ENCODE assay signal across 19 cellular contexts in the genomic region with DNA sequence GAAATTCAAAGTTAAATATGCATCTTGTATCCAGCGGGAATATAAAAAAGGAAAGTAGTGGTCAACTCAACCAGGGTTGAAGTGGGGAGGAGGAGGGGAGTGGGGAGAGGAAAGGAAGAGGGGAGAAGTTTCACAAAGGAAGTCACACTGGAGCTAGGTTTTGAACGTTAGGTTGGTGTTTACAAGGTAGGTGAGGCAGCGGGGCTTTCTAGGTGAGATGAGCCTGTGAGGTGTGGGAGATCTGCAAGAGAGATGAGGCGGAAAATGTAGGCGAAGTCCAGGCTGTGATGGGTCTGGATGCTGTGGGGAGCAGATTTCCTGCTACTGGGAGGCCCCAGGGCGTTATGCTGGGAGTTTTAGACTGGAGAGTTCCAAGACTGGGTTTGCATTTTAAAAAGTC. TPM values are rescaled to one million over a fixed set of nuclear protein-coding genes. Genes with fewer than 3 reads are reported as not detected.
A peak's percentile ranks its signal among the peaks of the same experiment; 100 is the strongest.
DNase-seq lines count a peak whose midpoint lies in the region; ATAC-seq, FAIRE-seq and TF ChIP-seq lines count a peak whose summit lies in the region.
"Had no signal": no experiment of that assay in that cellular context is flagged by ENCODE, and none has a peak within 500 bp of the region (broad histone marks: within the 10 kb centered on the region; RNA-seq: fewer than 3 reads in every experiment).

No MANE protein-coding gene starts in this region.

- H3K27ac Mint-ChIP-seq in activated CD4-positive, alpha-beta T cell treated with anti-CD3 and anti-CD28 coated beads, Interleukin-2, amount 10 ng/mL, durations not matched to agents 24 days and 14 days, result no peak overlapping the region
- peak overlapping the region; percentile 92 for H3K27ac Mint-ChIP-seq in activated CD8-positive, alpha-beta T cell treated with anti-CD3 and anti-CD28 coated beads, Interleukin-2, amount 10 ng/mL, durations not matched to agents 7 days and 5 days
- H3K27ac Mint-ChIP-seq in naive thymus-derived CD4-positive, alpha-beta T cell, result peak overlapping the region; percentile 74 to 90 (median 83)

- H3K4me1 ChIP-seq in naive thymus-derived CD4-positive, alpha-beta T cell (ENCODE audit: control insufficient read depth in 2 of 2, insufficient read depth in 2 of 2, low read length in 2 of 2), result peaks cover 22 to 27% of the 10 kb centered on the region in 2 donors
- H3K4me1 ChIP-seq in right cardiac atrium (ENCODE audit: control insufficient read depth, insufficient read depth, low read length), result no peaks in the 10 kb centered on the region
- H3K4me1 ChIP-seq in right lobe of liver, result no peaks in the 10 kb centered on the region
- H3K4me1 ChIP-seq: A549 had no signal

- H3K27ac ChIP-seq in naive thymus-derived CD4-positive, alpha-beta T cell (ENCODE audit: low read depth, low read length), result peak overlapping the region; percentile 47
- H3K27ac ChIP-seq in right cardiac atrium (ENCODE audit: low read length) (no peak overlapping the region), right lobe of liver (no peak overlapping the region)
- H3K27ac ChIP-seq: A549 had no signal

- CTCF ChIA-PET in activated CD8-positive, alpha-beta T cell treated with anti-CD3 and anti-CD28 coated beads, Interleukin-2, amount 10 ng/mL, durations not matched to agents 7 days and 5 days (lab: Charles Lee), result interaction anchor here (1.0 to 11.9 kb wide), 16 partner anchors 10 to 107 kb away, joined by 3 to 118 read pairs (median 5); partner anchors contain the start of gene IL20
- CTCF ChIA-PET in naive thymus-derived CD4-positive, alpha-beta T cell (lab: Charles Lee), result interaction anchor here (0.8 to 1.1 kb wide), 3 partner anchors 10 to 153 kb away, joined by 3 read pairs; no protein-coding TSS in a partner anchor

- intact Hi-C loops in activated CD4-positive, alpha-beta T cell treated with anti-CD3 and anti-CD28 coated beads, Interleukin-2, amount 10 ng/mL, durations not matched to agents 24 days and 14 days (cut with micrococcal nuclease), result no loop called here
- intact Hi-C loops in naive thymus-derived CD4-positive, alpha-beta T cell (cut with micrococcal nuclease), result loop anchor here (1.0 to 2.0 kb wide), 3 partner anchors 12 to 45 kb away; no protein-coding TSS in a partner anchor
- intact Hi-C loops in right cardiac atrium (cut with DNase I), result no loop called here
- intact Hi-C loops in right lobe of liver (cut with DNase I), result no loop called here

- no peaks in the 10 kb centered on the region for H3K36me3 Mint-ChIP-seq in activated CD4-positive, alpha-beta T cell treated with anti-CD3 and anti-CD28 coated beads, Interleukin-2, amount 10 ng/mL, durations not matched to agents 24 days and 14 days (ENCODE audit: low read depth)
- peaks cover 2% of the 10 kb centered on the region for H3K36me3 Mint-ChIP-seq in activated CD8-positive, alpha-beta T cell treated with anti-CD3 and anti-CD28 coated beads, Interleukin-2, amount 10 ng/mL, durations not matched to agents 7 days and 5 days (ENCODE audit: low read depth)
- H3K36me3 Mint-ChIP-seq in naive thymus-derived CD4-positive, alpha-beta T cell, result peaks cover 0 to 4% (median 0%) of the 10 kb centered on the region in 5 donors

- H3K27me3 ChIP-seq in naive thymus-derived CD4-positive, alpha-beta T cell (ENCODE audit: control insufficient read depth in 2 of 2, insufficient read depth in 2 of 2, low read length in 2 of 2), result no peaks in the 10 kb centered on the region
- H3K27me3 ChIP-seq in right cardiac atrium (ENCODE audit: control insufficient read depth, insufficient read depth), result no peaks in the 10 kb centered on the region
- H3K27me3 ChIP-seq in right lobe of liver, result no peaks in the 10 kb centered on the region

- 86% methylated on average over 6 of the region's 6 CpGs for WGBS in right cardiac atrium
- WGBS in right lobe of liver (ENCODE audit: insufficient coverage, low coverage, low lambda C conversion rate, missing lambda C conversion rate), result 68% methylated on average over 6 of the region's 6 CpGs

- H3K9me3 Mint-ChIP-seq in activated CD4-positive, alpha-beta T cell treated with anti-CD3 and anti-CD28 coated beads, Interleukin-2, amount 10 ng/mL, durations not matched to agents 24 days and 14 days, result no peaks in the 10 kb centered on the region
- no peaks in the 10 kb centered on the region for H3K9me3 Mint-ChIP-seq in activated CD8-positive, alpha-beta T cell treated with anti-CD3 and anti-CD28 coated beads, Interleukin-2, amount 10 ng/mL, durations not matched to agents 7 days and 5 days (ENCODE audit: insufficient read depth)
- peaks cover 0 to 2% (median 0%) of the 10 kb centered on the region in 11 donors for H3K9me3 Mint-ChIP-seq in naive thymus-derived CD4-positive, alpha-beta T cell

- peak; percentile 64 for ATAC-seq in activated CD8-positive, alpha-beta T cell treated with anti-CD3 and anti-CD28 coated beads, Interleukin-2, amount 10 ng/mL, durations not matched to agents 7 days and 5 days
- ATAC-seq in naive thymus-derived CD4-positive, alpha-beta T cell, result peak; percentile 54
- no peak for ATAC-seq in right cardiac atrium
- ATAC-seq in right lobe of liver, result no peak
- ATAC-seq: A549 had no signal

- peaks cover 10% of the 10 kb centered on the region for H3K27me3 Mint-ChIP-seq in activated CD4-positive, alpha-beta T cell treated with anti-CD3 and anti-CD28 coated beads, Interleukin-2, amount 10 ng/mL, durations not matched to agents 24 days and 14 days
- no peaks in the 10 kb centered on the region for H3K27me3 Mint-ChIP-seq in activated CD8-positive, alpha-beta T cell treated with anti-CD3 and anti-CD28 coated beads, Interleukin-2, amount 10 ng/mL, durations not matched to agents 7 days and 5 days (ENCODE audit: low read depth)
- peaks cover 0 to 16% (median 0%) of the 10 kb centered on the region in 5 donors for H3K27me3 Mint-ChIP-seq in naive thymus-derived CD4-positive, alpha-beta T cell

- no peak for TF ChIP-seq POLR2A in right lobe of liver (IDR thresholded peaks at IDR 0.05)

- FAIRE-seq in GM18507 (lab: Jason Lieb, UNC), result peak; percentile 83
- FAIRE-seq: A549, GM12892 had no signal

- POLR2A ChIA-PET in activated CD8-positive, alpha-beta T cell treated with anti-CD3 and anti-CD28 coated beads, Interleukin-2, amount 10 ng/mL, durations not matched to agents 7 days and 5 days (lab: Charles Lee), result interaction anchor here (1.0 kb wide), 1 partner anchor 93 kb away, joined by 3 read pairs; no protein-coding TSS in a partner anchor
- POLR2A ChIA-PET in naive thymus-derived CD4-positive, alpha-beta T cell (lab: Charles Lee), result interaction anchor here (0.6 to 2.8 kb wide), 11 partner anchors 11 to 137 kb away, joined by 3 to 8 read pairs (median 4); no protein-coding TSS in a partner anchor

- peaks cover 49% of the 10 kb centered on the region for H3K4me1 Mint-ChIP-seq in activated CD4-positive, alpha-beta T cell treated with anti-CD3 and anti-CD28 coated beads, Interleukin-2, amount 10 ng/mL, durations not matched to agents 24 days and 14 days
- H3K4me1 Mint-ChIP-seq in activated CD8-positive, alpha-beta T cell treated with anti-CD3 and anti-CD28 coated beads, Interleukin-2, amount 10 ng/mL, durations not matched to agents 7 days and 5 days (ENCODE audit: low read depth), result peaks cover 77% of the 10 kb centered on the region
- peaks cover 26 to 72% (median 57%) of the 10 kb centered on the region in 7 donors for H3K4me1 Mint-ChIP-seq in naive thymus-derived CD4-positive, alpha-beta T cell

- H3K36me3 ChIP-seq in naive thymus-derived CD4-positive, alpha-beta T cell (ENCODE audit: control insufficient read depth in 2 of 3, insufficient read depth in 3 of 3, low read length in 3 of 3), result no peaks in the 10 kb centered on the region
- no peaks in the 10 kb centered on the region for H3K36me3 ChIP-seq in right lobe of liver

- no peak for TF ChIP-seq CTCF in right lobe of liver (IDR thresholded peaks at IDR 0.05)

- DNase-seq in activated CD4-positive, alpha-beta T cell treated with anti-CD3 and anti-CD28 coated beads, Interleukin-2, amount 10 ng/mL, durations not matched to agents 24 days and 14 days, result peak; percentile 69
- DNase-seq in activated CD4-positive, alpha-beta T cell treated with anti-CD3 and anti-CD28 coated beads, Interleukin-2, amount 50 U/mL, for 1 hour, result no peak
- DNase-seq in GM18507 (ENCODE audit: extremely low spot score, insufficient read length, low read depth) (no peak), right cardiac atrium (no peak), right lobe of liver (no peak), NCI-H1694 (lab: John Stamatoyannopoulos, UW) (no peak)
- peak; percentile 44 for DNase-seq in activated CD8-positive, alpha-beta T cell treated with anti-CD3 and anti-CD28 coated beads, Interleukin-2, amount 10 ng/mL, durations not matched to agents 7 days and 5 days
- peak in 3 of 9 donors; percentile 7 to 25 (median 10) for DNase-seq in naive thymus-derived CD4-positive, alpha-beta T cell
- DNase-seq: activated CD4-positive, alpha-beta T cell treated with anti-CD3 and anti-CD28 coated beads for 1 hour; hypothalamus; NCI-H2029; SHP77 treated with DMSO at 0.1 percent for 48 hours; stimulated activated naive CD4-positive, alpha-beta T cell treated with Interleukin-2 at 50 U/mL for 16 hours had no signal

- H3K4me3 Mint-ChIP-seq in activated CD4-positive, alpha-beta T cell treated with anti-CD3 and anti-CD28 coated beads, Interleukin-2, amount 10 ng/mL, durations not matched to agents 24 days and 14 days, result peak overlapping the region; percentile 49
- H3K4me3 Mint-ChIP-seq in activated CD8-positive, alpha-beta T cell treated with anti-CD3 and anti-CD28 coated beads, Interleukin-2, amount 10 ng/mL, durations not matched to agents 7 days and 5 days, result peak overlapping the region; percentile 65
- peak overlapping the region; percentile 53 to 83 (median 66) for H3K4me3 Mint-ChIP-seq in naive thymus-derived CD4-positive, alpha-beta T cell

- H3K9me3 ChIP-seq in naive thymus-derived CD4-positive, alpha-beta T cell (ENCODE audit: control insufficient read depth in 2 of 3, low read length in 3 of 3), result no peaks in the 10 kb centered on the region
- no peaks in the 10 kb centered on the region for H3K9me3 ChIP-seq in right cardiac atrium (ENCODE audit: control insufficient read depth, low read length)
- H3K9me3 ChIP-seq in right lobe of liver, result no peaks in the 10 kb centered on the region
- H3K9me3 ChIP-seq: A549 had no signal

- H3K4me3 ChIP-seq in naive thymus-derived CD4-positive, alpha-beta T cell (ENCODE audit: low read length), result peak overlapping the region; percentile 12
- H3K4me3 ChIP-seq in right cardiac atrium (ENCODE audit: low read length), result no peak overlapping the region
- no peak overlapping the region for H3K4me3 ChIP-seq in right lobe of liver
- H3K4me3 ChIP-seq: A549 had no signal

RNA-seq across cellular contexts. Expression of gene IL20, which starts 36.1 kb away (rescaled TPM):
- not detected in 2 replicates for total RNA-seq in activated CD4-positive, alpha-beta T cell treated with anti-CD3 and anti-CD28 coated beads, Interleukin-2, amount 10 ng/mL, durations not matched to agents 24 days and 14 days
- not detected for total RNA-seq in activated CD8-positive, alpha-beta T cell treated with anti-CD3 and anti-CD28 coated beads, Interleukin-2, amount 10 ng/mL, durations not matched to agents 7 days and 5 days
- total RNA-seq in naive thymus-derived CD4-positive, alpha-beta T cell, result not detected
- polyA plus RNA-seq in naive thymus-derived CD4-positive, alpha-beta T cell, result not detected
- not detected for total RNA-seq in right cardiac atrium
- not detected for polyA plus RNA-seq in right cardiac atrium
- not detected for total RNA-seq in right lobe of liver
- total RNA-seq: NCI-H460; T-helper 2 cell treated with Interferon-gamma antibody and Interleukin-4, amounts not matched to agents 100 ng/mL and 5 ng/mL, for 36 hours; ureter had no signal

RNA-seq across cellular contexts. Expression of gene IL10, which starts 57.0 kb away (rescaled TPM):
- 3.4 TPM in 2 replicates for total RNA-seq in activated CD4-positive, alpha-beta T cell treated with anti-CD3 and anti-CD28 coated beads, Interleukin-2, amount 10 ng/mL, durations not matched to agents 24 days and 14 days
- total RNA-seq in activated CD8-positive, alpha-beta T cell treated with anti-CD3 and anti-CD28 coated beads, Interleukin-2, amount 10 ng/mL, durations not matched to agents 7 days and 5 days, result under 1 TPM in 1 of 2 experiments, not detected in 1; 0.32 TPM
- 1 to 10 TPM in 2 of 5 experiments, under 1 TPM in 2, not detected in 1; 0.19 to 2.7 (median 0.69) TPM for total RNA-seq in naive thymus-derived CD4-positive, alpha-beta T cell
- polyA plus RNA-seq in naive thymus-derived CD4-positive, alpha-beta T cell, result not detected
- total RNA-seq in right cardiac atrium (1 to 10 TPM in 3 of 4 donors, under 1 TPM in 1; 0.59 to 5.9 (median 1.3) TPM), right lobe of liver (1 to 10 TPM in 1 of 6 experiments, under 1 TPM in 3, not detected in 2; 0.26 to 2.2 (median 0.63) TPM)
- 0.75 TPM for polyA plus RNA-seq in right cardiac atrium
- total RNA-seq: fibroblast of villous mesenchyme, NCI-H460 had no signal
- polyA plus RNA-seq: A549 had no signal

RNA-seq across cellular contexts. Expression of gene IL19, which starts 58.7 kb away (rescaled TPM):
- total RNA-seq in activated CD4-positive, alpha-beta T cell treated with anti-CD3 and anti-CD28 coated beads, Interleukin-2, amount 10 ng/mL, durations not matched to agents 24 days and 14 days, result not detected in 2 replicates
- not detected for total RNA-seq in activated CD8-positive, alpha-beta T cell treated with anti-CD3 and anti-CD28 coated beads, Interleukin-2, amount 10 ng/mL, durations not matched to agents 7 days and 5 days
- not detected for total RNA-seq in naive thymus-derived CD4-positive, alpha-beta T cell
- polyA plus RNA-seq in naive thymus-derived CD4-positive, alpha-beta T cell, result not detected
- not detected for total RNA-seq in right cardiac atrium
- polyA plus RNA-seq in right cardiac atrium, result not detected
- not detected for total RNA-seq in right lobe of liver
- total RNA-seq: NCI-H460; T-helper 2 cell treated with Interferon-gamma antibody and Interleukin-4, amounts not matched to agents 100 ng/mL and 5 ng/mL, for 36 hours; ureter had no signal
- polyA plus RNA-seq: A549 had no signal

Comparison
In these comparisons a context has a peak if more than half of its experiments do, and no peak if none do; other contexts are left out.
1. DNase-seq: peak in activated CD4-positive, alpha-beta T cell treated with anti-CD3 and anti-CD28 coated beads, Interleukin-2, amount 10 ng/mL, durations not matched to agents 24 days and 14 days (single experiment) and activated CD8-positive, alpha-beta T cell treated with anti-CD3 and anti-CD28 coated beads, Interleukin-2, amount 10 ng/mL, durations not matched to agents 7 days and 5 days (single experiment); none in activated CD4-positive, alpha-beta T cell treated with anti-CD3 and anti-CD28 coated beads, Interleukin-2, amount 50 U/mL, for 1 hour (single experiment), GM18507 (single experiment), right cardiac atrium (0 of 3), right lobe of liver (0 of 3) and NCI-H1694 (single experiment).
2. ATAC-seq: peak in activated CD8-positive, alpha-beta T cell treated with anti-CD3 and anti-CD28 coated beads, Interleukin-2, amount 10 ng/mL, durations not matched to agents 7 days and 5 days (single experiment) and naive thymus-derived CD4-positive, alpha-beta T cell (single experiment); none in right cardiac atrium (0 of 2) and right lobe of liver (0 of 4).
3. intact Hi-C loops: an anchor here in naive thymus-derived CD4-positive, alpha-beta T cell (1.0 to 2.0 kb wide); none called in activated CD4-positive, alpha-beta T cell treated with anti-CD3 and anti-CD28 coated beads, Interleukin-2, amount 10 ng/mL, durations not matched to agents 24 days and 14 days, right cardiac atrium and right lobe of liver.
4. Peak in every context shown above with its lines, with median percentiles within 50 percentile points of each other: H3K4me3 Mint-ChIP-seq.